1 cellular context compared by ENCODE assay signal in genomic region chr16:3454631-3455147, GRCh38.
A peak's percentile ranks its signal among the peaks of the same experiment; 100 is the strongest.
TF ChIP-seq lines count a peak whose summit lies in the region.

No MANE protein-coding gene starts in this region.

TF ChIP-seq in HepG2, 621 proteins besides CTCF, POLR2A, EP300 and RAD21 (continued from another document and continues in another):
- peak; percentile 11; the same call in 1 of the 2 replicates for TF ChIP-seq ARID4A (CRISPR knock-in tag; IDR thresholded peaks at IDR 0.05; ENCODE audit: borderline replicate concordance)
- TF ChIP-seq ZNF468 (CRISPR knock-in tag; IDR thresholded peaks at IDR 0.05) = no peak
- no peak for TF ChIP-seq IRF1 (CRISPR knock-in tag; IDR thresholded peaks at IDR 0.05; ENCODE audit: low read depth)
- no peak for TF ChIP-seq NFIB (CRISPR knock-in tag; IDR thresholded peaks at IDR 0.05; ENCODE audit: borderline replicate concordance)
- no peak for TF ChIP-seq ZBTB4 (CRISPR knock-in tag; IDR thresholded peaks at IDR 0.05; ENCODE audit: borderline replicate concordance)
- TF ChIP-seq GLMP (CRISPR knock-in tag; IDR thresholded peaks at IDR 0.05; ENCODE audit: borderline replicate concordance) = no peak
- no peak for TF ChIP-seq NFKBIZ (CRISPR knock-in tag; IDR thresholded peaks at IDR 0.05)
- no peak for TF ChIP-seq ZFY (CRISPR knock-in tag; IDR thresholded peaks at IDR 0.05)
- no peak for TF ChIP-seq RCOR2 (CRISPR knock-in tag; IDR thresholded peaks at IDR 0.05)
- no peak for TF ChIP-seq ZBTB42 (CRISPR knock-in tag; IDR thresholded peaks at IDR 0.05)
- no peak for TF ChIP-seq ZNF766 (CRISPR knock-in tag; IDR thresholded peaks at IDR 0.05; ENCODE audit: borderline replicate concordance)
- no peak for TF ChIP-seq ETV6 (CRISPR knock-in tag; conservative IDR thresholded peaks at IDR 0.05)
- no peak for TF ChIP-seq ZNF280D (CRISPR knock-in tag; IDR thresholded peaks at IDR 0.05)
- no peak for TF ChIP-seq ZNF513 (CRISPR knock-in tag; conservative IDR thresholded peaks at IDR 0.05)
- TF ChIP-seq ATF3 (CRISPR knock-in tag; IDR thresholded peaks at IDR 0.05) = no peak
- TF ChIP-seq ZNF660 (CRISPR knock-in tag; IDR thresholded peaks at IDR 0.05; ENCODE audit: borderline replicate concordance, low read depth) = no peak
- no peak for TF ChIP-seq ZNF512B (CRISPR knock-in tag; IDR thresholded peaks at IDR 0.05; ENCODE audit: borderline replicate concordance)
- no peak for TF ChIP-seq FLYWCH1 (CRISPR knock-in tag; IDR thresholded peaks at IDR 0.05)
- 0 out of 2 replicates have a peak, but pooled peaks have one; percentile 8 for TF ChIP-seq THAP11 (CRISPR knock-in tag; IDR thresholded peaks at IDR 0.05)
- no peak for TF ChIP-seq BHLHE40 (IDR thresholded peaks at IDR 0.05; ENCODE audit: low read length)
- no peak for TF ChIP-seq ARNTL (CRISPR knock-in tag; IDR thresholded peaks at IDR 0.05)
- no peak for TF ChIP-seq TAF1 (CRISPR knock-in tag; IDR thresholded peaks at IDR 0.05)
- no peak for TF ChIP-seq NFAT5 (CRISPR knock-in tag; IDR thresholded peaks at IDR 0.05)
- no peak for TF ChIP-seq ATF6 (CRISPR knock-in tag; conservative IDR thresholded peaks at IDR 0.05)
- TF ChIP-seq YY1 (IDR thresholded peaks at IDR 0.05; ENCODE audit: insufficient read depth, insufficient replicate concordance, low read depth, low read length) = no peak
- peak; percentile 92 for TF ChIP-seq ZNF652 (CRISPR knock-in tag; IDR thresholded peaks at IDR 0.05; ENCODE audit: borderline replicate concordance, low read depth)
- no peak for TF ChIP-seq NFATC3 (CRISPR knock-in tag; IDR thresholded peaks at IDR 0.05)
- no peak for TF ChIP-seq FOXJ3 (CRISPR knock-in tag; IDR thresholded peaks at IDR 0.05; ENCODE audit: borderline replicate concordance)
